Comparison of ENCODE assay signal across 12 cellular contexts in the genomic region with DNA sequence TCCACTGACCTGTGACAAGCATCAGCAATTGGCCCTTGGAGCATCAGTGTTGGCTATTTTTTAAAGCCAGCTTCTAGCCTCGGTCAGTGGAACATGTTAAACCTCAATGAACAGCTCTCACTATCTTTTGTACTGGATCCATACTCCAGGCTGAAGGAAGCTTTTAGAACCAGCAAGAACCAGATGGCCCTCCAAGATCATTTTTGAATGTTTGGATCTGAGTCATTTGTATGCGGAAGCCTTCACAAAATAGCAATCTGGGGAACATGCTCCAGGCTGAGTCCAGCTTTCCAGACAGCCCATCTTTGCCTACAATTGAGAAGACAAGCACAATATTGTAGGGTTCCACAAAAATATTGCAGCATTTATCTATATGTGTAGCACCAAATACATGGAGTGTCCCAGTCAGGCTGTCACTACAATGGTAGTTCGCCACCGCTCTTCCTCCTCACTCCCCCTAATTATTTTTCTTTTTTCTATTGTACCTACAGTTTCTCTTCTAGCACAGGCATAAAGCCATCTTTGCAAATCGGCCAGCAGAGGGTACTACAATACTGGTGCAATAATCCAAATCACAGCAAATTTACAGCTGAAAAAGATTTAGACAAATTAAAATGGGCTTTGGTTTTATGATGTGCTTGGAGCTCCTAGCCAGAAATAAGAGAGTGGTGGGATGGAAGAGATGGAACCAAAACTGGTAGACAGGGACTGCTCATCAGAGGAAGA.
DNase-seq lines count a peak whose midpoint lies in the region; ATAC-seq and TF ChIP-seq lines count a peak whose summit lies in the region.
"Had no signal": no experiment of that assay in that cellular context is flagged by ENCODE, and none has a peak within 500 bp of the region (broad histone marks: within the 10 kb centered on the region; RNA-seq: fewer than 3 reads in every experiment).

No MANE protein-coding gene starts in this region.

- dilution Hi-C loops in mammary epithelial cell (cut with HindIII; ENCODE audit: low sequenced_read_pairs) = no loop called here

- no peaks in the 10 kb centered on the region for H3K9me3 ChIP-seq in mammary epithelial cell (replicated peaks; ENCODE audit: insufficient read depth, low read length)
- peaks cover 2% of the 10 kb centered on the region for H3K9me3 ChIP-seq in right cardiac atrium (ENCODE audit: control insufficient read depth, low read length)
- H3K9me3 ChIP-seq in upper lobe of right lung = no peaks in the 10 kb centered on the region

- H3K4me3 ChIP-seq in mammary epithelial cell (replicated peaks in 1 of 3; ENCODE audit: insufficient read depth in 1 of 3, low read depth in 2 of 3, low read length in 3 of 3) (no peak overlapping the region), right cardiac atrium (ENCODE audit: low read length) (no peak overlapping the region), upper lobe of right lung (no peak overlapping the region)

- DNase-seq in NOMO-1 treated with DMSO at 0.1 percent for 48 hours (lab: John Stamatoyannopoulos, UW; ENCODE audit: unreplicated experiment) = peak; percentile 3
- DNase-seq in NOMO-1 treated with dmso at 0.1 percent for 144 hours (lab: John Stamatoyannopoulos, UW; ENCODE audit: unreplicated experiment) = no peak
- peak; percentile 5 for DNase-seq in mammary epithelial cell
- no peak for DNase-seq in right cardiac atrium
- DNase-seq in upper lobe of right lung = no peak
- DNase-seq in NCI-H345 (lab: John Stamatoyannopoulos, UW) = no peak
- DNase-seq: NCI-H1105; NCI-H82; stimulated activated CD4-positive, alpha-beta T cell treated with anti-CD3 and anti-CD28 coated beads, Interleukin-2, amount 100 ng/mL, for 24 hours; stimulated activated naive CD8-positive, alpha-beta T cell treated with anti-CD3 and anti-CD28 coated beads, Interleukin-15, Interleukin-2, amounts not matched to agents 100 U/mL and 50 U/mL, for 24 hours had no signal

- no peak overlapping the region for H3K4me2 ChIP-seq in mammary epithelial cell (ENCODE audit: insufficient read depth, low read depth, low read length)

- H3K4me1 ChIP-seq in mammary epithelial cell (ENCODE audit: insufficient read depth, low read length) (no peaks in the 10 kb centered on the region), right cardiac atrium (ENCODE audit: control insufficient read depth, insufficient read depth, low read length) (peaks cover 4% of the 10 kb centered on the region), upper lobe of right lung (no peaks in the 10 kb centered on the region)

- BruUV-seq in mammary epithelial cell (replicated peaks; lab: Mats Ljungman, UMichigan) = no TSS peak

- intact Hi-C loops in mammary epithelial cell (cut with micrococcal nuclease) (loop anchor here (1.0 to 10.0 kb wide), 2 partner anchors 212 to 639 kb away; no protein-coding TSS in a partner anchor), right cardiac atrium (cut with DNase I) (loop anchor here in 1 of 4 donors (10.0 kb wide), 1 partner anchor 211 kb away; no protein-coding TSS in a partner anchor), upper lobe of right lung (cut with DNase I) (no loop called here)

- H2AFZ ChIP-seq in mammary epithelial cell (ENCODE audit: low read depth, low read length) = no peak overlapping the region

- no peak overlapping the region for H3K9ac ChIP-seq in mammary epithelial cell (ENCODE audit: insufficient read depth, low read length)

- H3K79me2 ChIP-seq in mammary epithelial cell (ENCODE audit: insufficient read depth, low read length) = no peaks in the 10 kb centered on the region

- in situ Hi-C loops in mammary epithelial cell (cut with MboI; ENCODE audit: low sequenced_read_pairs in 2 of 2) = no loop called here

- TF ChIP-seq CTCF in mammary epithelial cell (conservative IDR thresholded peaks at IDR 0.05 in 1 of 2, IDR thresholded peaks at IDR 0.05 in 1 of 2; ENCODE audit: extremely low read depth in 1 of 2, insufficient read depth in 1 of 2, low read depth in 1 of 2, low read length in 2 of 2) (peak; percentile 25 to 51), upper lobe of right lung (IDR thresholded peaks at IDR 0.05) (peak; percentile 29)

- CTCF ChIA-PET in mammary epithelial cell (lab: Charles Lee; ENCODE audit: low non-redundant PET) = no interaction called here

- H3K27me3 ChIP-seq in mammary epithelial cell (ENCODE audit: insufficient read depth, low read length) = peaks cover 4% of the 10 kb centered on the region
- no peaks in the 10 kb centered on the region for H3K27me3 ChIP-seq in right cardiac atrium (ENCODE audit: control insufficient read depth, insufficient read depth)
- no peaks in the 10 kb centered on the region for H3K27me3 ChIP-seq in upper lobe of right lung

- H3K27ac ChIP-seq in mammary epithelial cell (ENCODE audit: insufficient read depth, low read depth, low read length) (no peak overlapping the region), right cardiac atrium (ENCODE audit: low read length) (no peak overlapping the region), upper lobe of right lung (no peak overlapping the region)

- no peaks in the 10 kb centered on the region for H4K20me1 ChIP-seq in mammary epithelial cell (ENCODE audit: insufficient read depth, low read length)

- no peaks in the 10 kb centered on the region for H3K36me3 ChIP-seq in mammary epithelial cell (ENCODE audit: insufficient read depth, low read length)
- H3K36me3 ChIP-seq in upper lobe of right lung = no peaks in the 10 kb centered on the region

- peak; percentile 56 to 70 for ATAC-seq in right cardiac atrium
- no peak for ATAC-seq in upper lobe of right lung
- no peak for ATAC-seq in GM21576 (IDR thresholded peaks at IDR 0.05; ENCODE audit: unreplicated experiment)
- no peak for ATAC-seq in GM21528 (IDR thresholded peaks at IDR 0.05; ENCODE audit: low FRiP score, unreplicated experiment)
- ATAC-seq: stimulated activated naive CD8-positive, alpha-beta T cell treated with anti-CD3 and anti-CD28 coated beads, Interleukin-15, Interleukin-2, amounts not matched to agents 100 U/mL and 50 U/mL, for 24 hours had no signal

- WGBS in mammary epithelial cell (ENCODE audit: low coverage, missing lambda C conversion rate) = 79% methylated on average over 5 of the region's 5 CpGs
- 73% methylated on average over 5 of the region's 5 CpGs for WGBS in right cardiac atrium

Comparison
In these comparisons a context has a peak if more than half of its experiments do, and no peak if none do; other contexts are left out.
1. DNase-seq: peak in NOMO-1 treated with DMSO at 0.1 percent for 48 hours (single experiment) and mammary epithelial cell (single experiment); none in NOMO-1 treated with dmso at 0.1 percent for 144 hours (single experiment), right cardiac atrium (0 of 3), upper lobe of right lung (single experiment) and NCI-H345 (single experiment).
2. ATAC-seq: peak in right cardiac atrium (2 of 2); none in upper lobe of right lung (single experiment), GM21576 (single experiment) and GM21528 (single experiment).